Comparison of ENCODE assay signal across 11 cellular contexts in the genomic region with DNA sequence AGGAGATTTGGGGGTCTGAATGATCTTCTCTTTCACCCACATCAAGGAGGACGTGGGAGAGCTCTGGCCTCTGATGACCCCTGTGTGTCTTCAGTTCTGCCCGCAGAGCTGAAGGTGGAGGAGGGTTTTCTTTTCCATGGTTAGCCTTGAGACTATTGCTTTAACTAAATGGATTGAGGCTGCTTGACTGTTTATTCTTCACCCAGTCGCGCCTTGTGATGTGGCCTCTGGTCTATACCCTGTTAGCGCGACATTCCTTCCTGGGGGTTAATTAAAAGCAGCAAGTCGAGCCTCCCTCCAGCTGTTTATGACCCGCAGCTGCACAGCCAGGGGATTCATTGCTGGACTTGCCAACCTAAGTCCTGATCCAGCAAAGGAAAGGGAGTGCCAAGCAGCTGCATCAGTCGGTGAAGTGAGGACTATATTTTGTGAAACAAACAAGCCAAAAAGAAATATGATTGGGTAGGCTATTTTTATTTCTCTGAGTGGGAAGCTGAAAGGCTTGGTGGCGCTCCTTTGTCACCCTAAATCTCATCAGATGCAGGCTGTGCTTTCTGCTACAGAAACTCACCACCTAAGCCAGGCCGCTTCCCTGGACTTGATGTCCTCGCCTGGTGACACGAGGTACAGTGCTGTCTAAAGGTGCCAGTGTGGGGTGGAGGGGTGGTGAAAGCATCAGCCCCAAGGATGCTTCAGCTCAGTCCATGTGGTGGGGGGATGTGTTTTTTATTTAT. TPM values are rescaled to one million over a fixed set of nuclear protein-coding genes. Genes with fewer than 3 reads are reported as not detected.
A peak's percentile ranks its signal among the peaks of the same experiment; 100 is the strongest.
DNase-seq lines count a peak whose midpoint lies in the region; ATAC-seq, FAIRE-seq and TF ChIP-seq lines count a peak whose summit lies in the region.
"Had no signal": no experiment of that assay in that cellular context is flagged by ENCODE, and none has a peak within 500 bp of the region (broad histone marks: within the 10 kb centered on the region; RNA-seq: fewer than 3 reads in every experiment).

No MANE protein-coding gene starts in this region.

- BruUV-seq in K562 (replicated peaks; lab: Mats Ljungman, UMichigan): no TSS peak

- H3K27me3 Mint-ChIP-seq in activated CD4-positive, alpha-beta T cell treated with anti-CD3 and anti-CD28 coated beads, Interleukin-2, amount 10 ng/mL, durations not matched to agents 24 days and 14 days: no peaks in the 10 kb centered on the region

- FAIRE-seq in K562 (lab: Jason Lieb, UNC): no peak
- FAIRE-seq: endometrium, GM12878 had no signal

- H3K4me1 Mint-ChIP-seq in activated CD4-positive, alpha-beta T cell treated with anti-CD3 and anti-CD28 coated beads, Interleukin-2, amount 10 ng/mL, durations not matched to agents 24 days and 14 days: peaks cover 37% of the 10 kb centered on the region

- WGBS in K562 (ENCODE audit: insufficient coverage, low coverage, missing lambda C conversion rate): 68% methylated on average over 13 of the region's 13 CpGs

- no peaks in the 10 kb centered on the region for H3K79me2 ChIP-seq in K562 (ENCODE audit: control insufficient read depth, insufficient read depth, low read length)

- H3K9ac ChIP-seq in K562 (ENCODE audit: insufficient read depth in 1 of 2, low read depth in 2 of 2, low read length in 2 of 2): peak overlapping the region in 1 of 2 experiments; percentile 23; a peak in 1 of 4 replicates

- TF ChIP-seq EP300 in K562 (IDR thresholded peaks at IDR 0.05; ENCODE audit: low read length): no peak

- peak overlapping the region; percentile 67 for H2AFZ ChIP-seq in K562 (ENCODE audit: low read depth, low read length)

- H3K27me3 ChIP-seq in K562 (ENCODE audit: control insufficient read depth in 2 of 2, insufficient read depth in 2 of 2, low read length in 2 of 2) (no peaks in the 10 kb centered on the region), left lung (no peaks in the 10 kb centered on the region)

- H3K4me1 ChIP-seq in K562 (replicated peaks in 1 of 2; ENCODE audit: control insufficient read depth in 2 of 2, insufficient read depth in 2 of 2, low read length in 2 of 2) (peaks cover 12 to 14% of the 10 kb centered on the region in 2 experiments; a peak in 4 of 5 replicates), left lung (peaks cover 15 to 54% of the 10 kb centered on the region in 2 donors)

- no peak for TF ChIP-seq RAD21 in K562 (CRISPR knock-in tag; conservative IDR thresholded peaks at IDR 0.05 in 1 of 2, IDR thresholded peaks at IDR 0.05 in 1 of 2)

- CTCF ChIA-PET in K562 (lab: Yijun Ruan, JAX; ENCODE audit: low intra/inter-chr PET ratio): no interaction called here

- ATAC-seq in K562 (no peak), left lung (no peak), GM18519 (IDR thresholded peaks at IDR 0.05; ENCODE audit: low FRiP score, unreplicated experiment) (no peak), GM18868 (IDR thresholded peaks at IDR 0.05; ENCODE audit: unreplicated experiment) (no peak), GM21786 (IDR thresholded peaks at IDR 0.05; ENCODE audit: unreplicated experiment) (no peak)
- ATAC-seq: GM12878 had no signal

- TF ChIP-seq CTCF in K562 (IDR thresholded peaks at IDR 0.05 in 2 of 3, conservative IDR thresholded peaks at IDR 0.05 in 1 of 3; ENCODE audit: insufficient read depth in 2 of 3, low read depth in 1 of 3, low read length in 3 of 3): no peak
- TF ChIP-seq CTCF in left lung (IDR thresholded peaks at IDR 0.05): no peak

- no peaks in the 10 kb centered on the region for H3K9me3 Mint-ChIP-seq in activated CD4-positive, alpha-beta T cell treated with anti-CD3 and anti-CD28 coated beads, Interleukin-2, amount 10 ng/mL, durations not matched to agents 24 days and 14 days

- intact Hi-C loops in activated CD4-positive, alpha-beta T cell treated with anti-CD3 and anti-CD28 coated beads, Interleukin-2, amount 10 ng/mL, durations not matched to agents 24 days and 14 days (cut with micrococcal nuclease): loop anchor here (5.0 to 10.0 kb wide), 2 partner anchors 42 to 1345 kb away; a partner anchor contains a TSS
- intact Hi-C loops in K562 (cut with micrococcal nuclease): loop anchor here (5.0 kb wide), 1 partner anchor 42 kb away; no protein-coding TSS in a partner anchor
- intact Hi-C loops in left lung (cut with DNase I): no loop called here

- peaks cover 2% of the 10 kb centered on the region for H3K36me3 Mint-ChIP-seq in activated CD4-positive, alpha-beta T cell treated with anti-CD3 and anti-CD28 coated beads, Interleukin-2, amount 10 ng/mL, durations not matched to agents 24 days and 14 days (ENCODE audit: low read depth)

- 0 out of 2 replicates have a peak overlapping the region, but pooled peaks have one; percentile 11 for H3K4me2 ChIP-seq in K562 (ENCODE audit: insufficient read depth, low read length)

- no peak overlapping the region for H3K4me3 ChIP-seq in K562
- no peak overlapping the region for H3K4me3 ChIP-seq in left lung
- H3K4me3 ChIP-seq: GM12878 had no signal

- peak overlapping the region; percentile 48 for H3K27ac Mint-ChIP-seq in activated CD4-positive, alpha-beta T cell treated with anti-CD3 and anti-CD28 coated beads, Interleukin-2, amount 10 ng/mL, durations not matched to agents 24 days and 14 days

- H3K9me1 ChIP-seq in K562 (ENCODE audit: control insufficient read depth, insufficient read depth, low read length): no peaks in the 10 kb centered on the region

- H4K20me1 ChIP-seq in K562 (replicated peaks; ENCODE audit: control insufficient read depth, insufficient read depth, low read length): no peaks in the 10 kb centered on the region

- in situ Hi-C loops in K562 (cut with MboI): no loop called here

- H3K36me3 ChIP-seq in K562 (ENCODE audit: control insufficient read depth, insufficient read depth, low read length) (no peaks in the 10 kb centered on the region), left lung (no peaks in the 10 kb centered on the region)

- H3K27ac ChIP-seq in K562 (ENCODE audit: extremely low read depth, low read depth, low read length) (no peak overlapping the region), left lung (peak overlapping the region; percentile 79 to 91), temporal lobe (ENCODE audit: low read depth, low read length) (peak overlapping the region; percentile 78)

- DNase-seq in activated CD4-positive, alpha-beta T cell treated with anti-CD3 and anti-CD28 coated beads, Interleukin-2, amount 10 ng/mL, durations not matched to agents 24 days and 14 days: no peak
- no peak for DNase-seq in activated CD4-positive, alpha-beta T cell treated with anti-CD3 and anti-CD28 coated beads for 4 hours
- DNase-seq in K562 (ENCODE audit: extremely low read depth in 1 of 4, low spot score in 3 of 4) (no peak), left lung (no peak)
- DNase-seq: HCEC 1CT had no signal

- no peak overlapping the region for H3K4me3 Mint-ChIP-seq in activated CD4-positive, alpha-beta T cell treated with anti-CD3 and anti-CD28 coated beads, Interleukin-2, amount 10 ng/mL, durations not matched to agents 24 days and 14 days

- POLR2A ChIA-PET in K562 (lab: Yijun Ruan, JAX): interaction anchor here (0.6 to 2.7 kb wide), 6 partner anchors 7 to 73 kb away, joined by 3 to 12 read pairs (median 4); no protein-coding TSS in a partner anchor

- TF ChIP-seq POLR2A in K562 (conservative IDR thresholded peaks at IDR 0.05): no peak

- H3K9me3 ChIP-seq in K562 (replicated peaks; ENCODE audit: control insufficient read depth, insufficient read depth, low read depth, low read length): no peaks in the 10 kb centered on the region
- H3K9me3 ChIP-seq in left lung: no peaks in the 10 kb centered on the region

TF ChIP-seq in K562, 482 proteins besides CTCF, POLR2A, EP300 and RAD21 (continues in another document):
- TF ChIP-seq CBX2 (IDR thresholded peaks at IDR 0.05; ENCODE audit: insufficient read depth, low read length, poor library complexity, severe bottlenecking) (no peak), ZNF12 (CRISPR knock-in tag; IDR thresholded peaks at IDR 0.05) (no peak), ZNF146 (CRISPR knock-in tag; IDR thresholded peaks at IDR 0.05; ENCODE audit: unreplicated experiment) (no peak)
- TF ChIP-seq, protein P1, sequence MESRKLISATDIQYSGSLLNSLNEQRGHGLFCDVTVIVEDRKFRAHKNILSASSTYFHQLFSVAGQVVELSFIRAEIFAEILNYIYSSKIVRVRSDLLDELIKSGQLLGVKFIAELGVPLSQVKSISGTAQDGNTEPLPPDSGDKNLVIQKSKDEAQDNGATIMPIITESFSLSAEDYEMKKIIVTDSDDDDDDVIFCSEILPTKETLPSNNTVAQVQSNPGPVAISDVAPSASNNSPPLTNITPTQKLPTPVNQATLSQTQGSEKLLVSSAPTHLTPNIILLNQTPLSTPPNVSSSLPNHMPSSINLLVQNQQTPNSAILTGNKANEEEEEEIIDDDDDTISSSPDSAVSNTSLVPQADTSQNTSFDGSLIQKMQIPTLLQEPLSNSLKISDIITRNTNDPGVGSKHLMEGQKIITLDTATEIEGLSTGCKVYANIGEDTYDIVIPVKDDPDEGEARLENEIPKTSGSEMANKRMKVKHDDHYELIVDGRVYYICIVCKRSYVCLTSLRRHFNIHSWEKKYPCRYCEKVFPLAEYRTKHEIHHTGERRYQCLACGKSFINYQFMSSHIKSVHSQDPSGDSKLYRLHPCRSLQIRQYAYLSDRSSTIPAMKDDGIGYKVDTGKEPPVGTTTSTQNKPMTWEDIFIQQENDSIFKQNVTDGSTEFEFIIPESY (CRISPR knock-in tag; IDR thresholded peaks at IDR 0.05): 0 out of 2 replicates have a peak, but pooled peaks have one; percentile 7

RNA-seq across cellular contexts. Expression of a gene that starts 11.0 kb away (rescaled TPM):
- 71.4 and 73.1 TPM in 2 replicates for total RNA-seq in activated CD4-positive, alpha-beta T cell treated with anti-CD3 and anti-CD28 coated beads, Interleukin-2, amount 10 ng/mL, durations not matched to agents 24 days and 14 days
- total RNA-seq in K562 (2011; cell fraction: chromatin; rRNA removed; ENCODE audit: low replicate concordance): 109 and 129 TPM in 2 replicates
- total RNA-seq in K562 (2011; cell fraction: nucleolus; rRNA removed): 35.9 and 51.7 TPM in 2 replicates
- 51.8 and 54.6 TPM in 2 replicates for total RNA-seq in K562 (2011; cell fraction: nucleoplasm; rRNA removed)
- total RNA-seq in K562 (2014; rRNA removed) (10.9 and 14.8 TPM in 2 replicates), K562 (2014; rRNA removed; fragmentation: Illumina TruSeq; extraction: Trizol) (14.0 and 14.5 TPM in 2 replicates), K562 (2015; rRNA removed; fragmentation: Illumina TruSeq; extraction: Trizol) (14.8 and 15.2 TPM in 2 replicates), K562 (2021) (38.4 and 39.7 TPM in 2 replicates), left lung (100 to 1,000 TPM in 1 of 2 donors, 10 to 100 TPM in 1; 84.7 to 151 TPM), temporal lobe (80.4 TPM)
- polyA plus RNA-seq in K562 (2011; rRNA removed) (20.6 and 33.1 TPM in 2 replicates), K562 (2014; fragmentation: Illumina TruSeq; extraction: Trizol) (27.0 and 27.6 TPM in 2 replicates), K562 (2014; fragmentation: Nextera tagmentation; extraction: Ambion mirVana) (1 to 10 TPM; 3.1 to 4.1 TPM), K562 (2014; rRNA removed) (16.3 and 16.7 TPM in 2 replicates)
- polyA plus RNA-seq in K562 (2011; cell fraction: cytosol; rRNA removed): 15.2 and 43.7 TPM in 2 replicates
- polyA plus RNA-seq in K562 (2011; cell fraction: nucleus; rRNA removed): 28.8 and 53.9 TPM in 2 replicates
- 25.9 and 29.6 TPM in 2 replicates for polyA plus RNA-seq in K562 (2012)
- 37.5 and 51.6 TPM in 2 replicates for polyA minus RNA-seq in K562 (2011; rRNA and poly(A)+ RNA removed)
- polyA minus RNA-seq in K562 (2011; cell fraction: cytosol; rRNA and poly(A)+ RNA removed): 29.5 and 45.5 TPM in 2 replicates
- 18.3 and 26.1 TPM in 2 replicates for polyA minus RNA-seq in K562 (2011; cell fraction: nucleus; rRNA and poly(A)+ RNA removed)

Comparison
In these comparisons a context has a peak if more than half of its experiments do, and no peak if none do; other contexts are left out.
1. intact Hi-C loops: an anchor here in activated CD4-positive, alpha-beta T cell treated with anti-CD3 and anti-CD28 coated beads, Interleukin-2, amount 10 ng/mL, durations not matched to agents 24 days and 14 days (5.0 to 10.0 kb wide) and K562 (5.0 kb wide); none called in left lung.